8 cellular contexts compared by ENCODE assay signal in genomic region chr1:94025383-94026340, GRCh38.
A peak's percentile ranks its signal among the peaks of the same experiment; 100 is the strongest.
DNase-seq lines count a peak whose midpoint lies in the region; ATAC-seq, FAIRE-seq and TF ChIP-seq lines count a peak whose summit lies in the region.

No MANE protein-coding gene starts in this region.

- TF ChIP-seq EP300 in ovary (IDR thresholded peaks at IDR 0.05) = no peak

- no peaks in the 10 kb centered on the region for H3K79me2 ChIP-seq in MM.1S (ENCODE audit: low read length)

- H3K27me3 ChIP-seq in MM.1S (replicated peaks; ENCODE audit: insufficient read depth, low read length) (no peaks in the 10 kb centered on the region), ovary (no peaks in the 10 kb centered on the region)

- intact Hi-C loops in ovary (cut with DNase I) = loop anchor here (2.0 to 5.0 kb wide), 2 partner anchors 311 to 312 kb away; no protein-coding TSS in a partner anchor

- H3K4me3 ChIP-seq in MM.1S (ENCODE audit: low read length) (no peak overlapping the region), fibroblast of the aortic adventitia (ENCODE audit: low read depth, low read length) (no peak overlapping the region), ovary (no peak overlapping the region)

- DNase-seq in NCI-H748 (lab: John Stamatoyannopoulos, UW; ENCODE audit: unreplicated experiment) (peak; percentile 58), NCI-H748 treated with DMSO at 0.1 percent for 48 hours (lab: John Stamatoyannopoulos, UW) (no peak), MM.1S (no peak), SKM-1 (lab: John Stamatoyannopoulos, UW; ENCODE audit: unreplicated experiment) (peak; percentile 22), fibroblast of the aortic adventitia (ENCODE audit: low read depth) (peak; percentile 92), ovary (peak in 1 of 5 donors; percentile 51), GM12891 (ENCODE audit: insufficient read length, low spot score) (no peak)

- TF ChIP-seq CTCF in MM.1S (IDR thresholded peaks at IDR 0.05; ENCODE audit: low read length) (peak; percentile 35; the same call in 1 of the 2 replicates), fibroblast of the aortic adventitia (IDR thresholded peaks at IDR 0.05; ENCODE audit: insufficient read depth, low read length) (peak; percentile 67), ovary (IDR thresholded peaks at IDR 0.05) (peak; percentile 60 to 83 (median 81))

- 45 to 52% (median 46%) methylated on average over 18 of the region's 18 CpGs for WGBS in ovary, 3 donors

- ATAC-seq in activated CD4-positive, CD25-positive, alpha-beta regulatory T cell treated with anti-CD3 and anti-CD28 coated beads, Interleukin-2, amount 50 U/mL, for 24 hours = no peak

- no peak for TF ChIP-seq POLR2A in ovary (IDR thresholded peaks at IDR 0.05)
- no peak for TF ChIP-seq POLR2A in GM12891 (IDR thresholded peaks at IDR 0.05; ENCODE audit: low read depth, low read length)

- no peaks in the 10 kb centered on the region for H3K4me1 ChIP-seq in MM.1S (ENCODE audit: low read length)
- H3K4me1 ChIP-seq in ovary (ENCODE audit: insufficient read depth) = peaks cover 7% of the 10 kb centered on the region

- no peak overlapping the region for H3K4me2 ChIP-seq in MM.1S (ENCODE audit: low read depth, low read length)

- H2AFZ ChIP-seq in MM.1S (ENCODE audit: low read length) = no peak overlapping the region

- H3F3A ChIP-seq in MM.1S (ENCODE audit: insufficient read depth, low read length) = no peaks in the 10 kb centered on the region

- no peak overlapping the region for H3K9ac ChIP-seq in MM.1S (ENCODE audit: low read length)

- H3K9me2 ChIP-seq in MM.1S (replicated peaks; ENCODE audit: insufficient read depth, low read length) = no peaks in the 10 kb centered on the region

- H3K9me3 ChIP-seq in MM.1S (replicated peaks; ENCODE audit: insufficient read depth, low read length) = no peaks in the 10 kb centered on the region
- no peaks in the 10 kb centered on the region for H3K9me3 ChIP-seq in ovary

- FAIRE-seq in GM12891 (lab: Jason Lieb, UNC) = no peak

- no peaks in the 10 kb centered on the region for H3K36me3 ChIP-seq in MM.1S (replicated peaks; ENCODE audit: insufficient read depth, low read length)
- no peaks in the 10 kb centered on the region for H3K36me3 ChIP-seq in ovary

- no peak overlapping the region for H3K27ac ChIP-seq in MM.1S (ENCODE audit: low read length)
- H3K27ac ChIP-seq in ovary = no peak overlapping the region

- no peaks in the 10 kb centered on the region for H4K20me1 ChIP-seq in MM.1S (ENCODE audit: insufficient read depth, low read length)

TF ChIP-seq in GM12891, 5 proteins besides CTCF, POLR2A, EP300 and RAD21:
- no peak for TF ChIP-seq PAX5 (IDR thresholded peaks at IDR 0.05; ENCODE audit: insufficient read depth, low read length, severe bottlenecking)
- no peak for TF ChIP-seq TAF1 (IDR thresholded peaks at IDR 0.05; ENCODE audit: low read depth, low read length)
- no peak for TF ChIP-seq SPI1 (IDR thresholded peaks at IDR 0.05; ENCODE audit: low read depth, low read length)
- no peak for TF ChIP-seq POU2F2 (IDR thresholded peaks at IDR 0.05; ENCODE audit: low read depth, low read length)
- TF ChIP-seq POLR2AphosphoS5 (IDR thresholded peaks at IDR 0.05; ENCODE audit: low read depth, low read length) = no peak

Comparison
In these comparisons a context has a peak if more than half of its experiments do, and no peak if none do; other contexts are left out.
1. DNase-seq: peak in NCI-H748 (single experiment), SKM-1 (single experiment) and fibroblast of the aortic adventitia (single experiment); none in NCI-H748 treated with DMSO at 0.1 percent for 48 hours (single experiment), MM.1S (single experiment) and GM12891 (single experiment).
2. Peak in every context shown above with its lines, with median percentiles within 50 percentile points of each other: CTCF ChIP-seq.